Comparison of ENCODE assay signal across 11 cellular contexts in genomic region chr7:5689716-5690115, GRCh38.
DNase-seq lines count a peak whose midpoint lies in the region; ATAC-seq and TF ChIP-seq lines count a peak whose summit lies in the region.
"Had no signal": no experiment of that assay in that cellular context is flagged by ENCODE, and none has a peak within 500 bp of the region (broad histone marks: within the 10 kb centered on the region; RNA-seq: fewer than 3 reads in every experiment).

No MANE protein-coding gene starts in this region.

- H3K9me3 Mint-ChIP-seq in MCF 10A (ENCODE audit: unreplicated experiment) (no peaks in the 10 kb centered on the region), memory B cell (no peaks in the 10 kb centered on the region)
- no peaks in the 10 kb centered on the region for H3K9me3 Mint-ChIP-seq in activated naive CD8-positive, alpha-beta T cell treated with anti-CD3 and anti-CD28 coated beads, Interleukin-2, amount 50 U/mL, for 24 hours

- peak overlapping the region; percentile 97 for H3K27ac Mint-ChIP-seq in MCF 10A (ENCODE audit: low read depth, unreplicated experiment)
- peak overlapping the region; percentile 85 for H3K27ac Mint-ChIP-seq in activated naive CD8-positive, alpha-beta T cell treated with anti-CD3 and anti-CD28 coated beads, Interleukin-2, amount 50 U/mL, for 24 hours
- peak overlapping the region; percentile 88 for H3K27ac Mint-ChIP-seq in memory B cell

- DNase-seq in MCF 10A (ENCODE audit: unreplicated experiment) (peak; percentile 53), mammary epithelial cell (no peak), memory B cell (ENCODE audit: low spot score in 2 of 2) (no peak), tibial artery (no peak), MM.1S (no peak), NCI-H2196 treated with DMSO at 0.1 percent for 48 hours (lab: John Stamatoyannopoulos, UW; ENCODE audit: unreplicated experiment) (no peak)
- DNase-seq in activated naive CD8-positive, alpha-beta T cell treated with anti-CD3 and anti-CD28 coated beads, Interleukin-2, amount 50 U/mL, for 24 hours = no peak
- DNase-seq: foreskin melanocyte, NCI-H524 had no signal

- H3K9me2 ChIP-seq in MM.1S (replicated peaks; ENCODE audit: insufficient read depth, low read length) = no peaks in the 10 kb centered on the region

- TF ChIP-seq CTCF in MCF 10A (IDR thresholded peaks at IDR 0.05; ENCODE audit: unreplicated experiment) (no peak), mammary epithelial cell (conservative IDR thresholded peaks at IDR 0.05 in 1 of 2, IDR thresholded peaks at IDR 0.05 in 1 of 2; ENCODE audit: extremely low read depth in 1 of 2, insufficient read depth in 1 of 2, low read depth in 1 of 2, low read length in 2 of 2) (no peak), tibial artery (IDR thresholded peaks at IDR 0.05) (no peak), MM.1S (IDR thresholded peaks at IDR 0.05; ENCODE audit: low read length) (no peak)

- H4K20me1 ChIP-seq in mammary epithelial cell (ENCODE audit: insufficient read depth, low read length) (no peaks in the 10 kb centered on the region), MM.1S (ENCODE audit: insufficient read depth, low read length) (no peaks in the 10 kb centered on the region)

- WGBS in mammary epithelial cell (ENCODE audit: low coverage, missing lambda C conversion rate) = 97% methylated on average over 9 of the region's 10 CpGs

- no peak overlapping the region for H3K4me2 ChIP-seq in mammary epithelial cell (ENCODE audit: insufficient read depth, low read depth, low read length)
- no peak overlapping the region for H3K4me2 ChIP-seq in MM.1S (ENCODE audit: low read depth, low read length)

- H3K4me3 Mint-ChIP-seq in MCF 10A (ENCODE audit: unreplicated experiment) = no peak overlapping the region
- peak overlapping the region; percentile 43 for H3K4me3 Mint-ChIP-seq in activated naive CD8-positive, alpha-beta T cell treated with anti-CD3 and anti-CD28 coated beads, Interleukin-2, amount 50 U/mL, for 24 hours
- no peak overlapping the region for H3K4me3 Mint-ChIP-seq in memory B cell

- H3F3A ChIP-seq in MM.1S (ENCODE audit: insufficient read depth, low read length) = no peaks in the 10 kb centered on the region; the same call in none of the 2 replicates

- H3K4me1 Mint-ChIP-seq in MCF 10A (ENCODE audit: insufficient read depth, unreplicated experiment) (peaks cover 51% of the 10 kb centered on the region), memory B cell (peaks cover 48% of the 10 kb centered on the region)
- H3K4me1 Mint-ChIP-seq in activated naive CD8-positive, alpha-beta T cell treated with anti-CD3 and anti-CD28 coated beads, Interleukin-2, amount 50 U/mL, for 24 hours = peaks cover 96% of the 10 kb centered on the region

- H3K4me3 ChIP-seq in mammary epithelial cell (replicated peaks in 1 of 3; ENCODE audit: insufficient read depth in 1 of 3, low read depth in 2 of 3, low read length in 3 of 3) = no peak overlapping the region
- H3K4me3 ChIP-seq in tibial artery = peak overlapping the region in 1 of 2 donors; percentile 28
- H3K4me3 ChIP-seq in MM.1S (ENCODE audit: low read length) = no peak overlapping the region

- H3K27me3 ChIP-seq in mammary epithelial cell (ENCODE audit: insufficient read depth, low read length) = no peaks in the 10 kb centered on the region
- H3K27me3 ChIP-seq in tibial artery = no peaks in the 10 kb centered on the region
- H3K27me3 ChIP-seq in MM.1S (replicated peaks; ENCODE audit: insufficient read depth, low read length) = no peaks in the 10 kb centered on the region

- H3K79me2 ChIP-seq in mammary epithelial cell (ENCODE audit: insufficient read depth, low read length) (peaks cover 30% of the 10 kb centered on the region), MM.1S (ENCODE audit: low read length) (no peaks in the 10 kb centered on the region)

- CTCF ChIA-PET in MCF 10A (lab: Yijun Ruan, JAX) (interaction anchor here (1.1 to 5.5 kb wide), 4 partner anchors 10 to 195 kb away, joined by 3 to 49 read pairs (median 7); no protein-coding TSS in a partner anchor), mammary epithelial cell (lab: Charles Lee; ENCODE audit: low non-redundant PET) (interaction anchor here (1.6 kb wide), 1 partner anchor 12 kb away, joined by 5 read pairs; no protein-coding TSS in a partner anchor)

- POLR2A ChIA-PET in MCF 10A (lab: Yijun Ruan, JAX) = interaction anchor here (5.9 kb wide), 1 partner anchor 13 kb away, joined by 92 read pairs; no protein-coding TSS in a partner anchor

- dilution Hi-C loops in mammary epithelial cell (cut with HindIII; ENCODE audit: low sequenced_read_pairs) = no loop called here

- intact Hi-C loops in MCF 10A (cut with micrococcal nuclease) (no loop called here), mammary epithelial cell (cut with micrococcal nuclease) (no loop called here), tibial artery (cut with DNase I; ENCODE audit: low total_unique reads) (no loop called here)

- peaks cover 19% of the 10 kb centered on the region for H3K36me3 Mint-ChIP-seq in MCF 10A (ENCODE audit: insufficient read depth, unreplicated experiment)
- peaks cover 59% of the 10 kb centered on the region for H3K36me3 Mint-ChIP-seq in activated naive CD8-positive, alpha-beta T cell treated with anti-CD3 and anti-CD28 coated beads, Interleukin-2, amount 50 U/mL, for 24 hours (ENCODE audit: low read depth)
- peaks cover 17% of the 10 kb centered on the region for H3K36me3 Mint-ChIP-seq in memory B cell

- in situ Hi-C loops in mammary epithelial cell (cut with MboI; ENCODE audit: low sequenced_read_pairs in 2 of 2) = loop anchor here in 1 of 2 donors (25.0 kb wide), 1 partner anchor 327 kb away; no protein-coding TSS in a partner anchor

- no peak overlapping the region for H2AFZ ChIP-seq in mammary epithelial cell (ENCODE audit: low read depth, low read length)
- H2AFZ ChIP-seq in MM.1S (ENCODE audit: low read length) = no peak overlapping the region

- BruUV-seq in MCF 10A (replicated peaks; lab: Mats Ljungman, UMichigan) = no TSS peak
- BruUV-seq in mammary epithelial cell (replicated peaks; lab: Mats Ljungman, UMichigan) = no TSS peak

- H3K4me1 ChIP-seq in mammary epithelial cell (ENCODE audit: insufficient read depth, low read length) = peaks cover 53% of the 10 kb centered on the region
- H3K4me1 ChIP-seq in tibial artery = peaks cover 4 to 98% (median 80%) of the 10 kb centered on the region in 4 donors
- H3K4me1 ChIP-seq in MM.1S (ENCODE audit: low read length) = peaks cover 19% of the 10 kb centered on the region

- ATAC-seq in activated naive CD8-positive, alpha-beta T cell treated with anti-CD3 and anti-CD28 coated beads, Interleukin-2, amount 50 U/mL, for 24 hours = no peak
- no peak for ATAC-seq in memory B cell (ENCODE audit: low read depth)
- no peak for ATAC-seq in GM19455 (IDR thresholded peaks at IDR 0.05; ENCODE audit: unreplicated experiment)

- H3K9me3 ChIP-seq in mammary epithelial cell (replicated peaks; ENCODE audit: insufficient read depth, low read length) (no peaks in the 10 kb centered on the region), tibial artery (no peaks in the 10 kb centered on the region), MM.1S (replicated peaks; ENCODE audit: insufficient read depth, low read length) (no peaks in the 10 kb centered on the region)

- H3K36me3 ChIP-seq in mammary epithelial cell (ENCODE audit: insufficient read depth, low read length) (no peaks in the 10 kb centered on the region), tibial artery (peaks cover 0 to 5% (median 3%) of the 10 kb centered on the region in 3 donors), MM.1S (replicated peaks; ENCODE audit: insufficient read depth, low read length) (no peaks in the 10 kb centered on the region)

- H3K9ac ChIP-seq in mammary epithelial cell (ENCODE audit: insufficient read depth, low read length) (no peak overlapping the region), MM.1S (ENCODE audit: low read length) (no peak overlapping the region)

- no peaks in the 10 kb centered on the region for H3K27me3 Mint-ChIP-seq in MCF 10A (ENCODE audit: insufficient read depth, unreplicated experiment)
- no peaks in the 10 kb centered on the region for H3K27me3 Mint-ChIP-seq in activated naive CD8-positive, alpha-beta T cell treated with anti-CD3 and anti-CD28 coated beads, Interleukin-2, amount 50 U/mL, for 24 hours
- no peaks in the 10 kb centered on the region for H3K27me3 Mint-ChIP-seq in memory B cell

- H3K27ac ChIP-seq in mammary epithelial cell (ENCODE audit: insufficient read depth, low read depth, low read length) (no peak overlapping the region), tibial artery (peak overlapping the region; percentile 87 to 92), MM.1S (ENCODE audit: low read length) (no peak overlapping the region)
- H3K27ac ChIP-seq: C4-2B had no signal

Comparison
In these comparisons a context has a peak if more than half of its experiments do, and no peak if none do; other contexts are left out.
1. H3K27ac ChIP-seq: peak in tibial artery (2 of 2); none in mammary epithelial cell (single experiment) and MM.1S (single experiment).
2. Peak in every context shown above with its lines, with median percentiles within 50 percentile points of each other: H3K27ac Mint-ChIP-seq.